1 cellular context compared by ENCODE assay signal in genomic region chr14:30855345-30856037, GRCh38.
TF ChIP-seq lines count a peak whose summit lies in the region.

No MANE protein-coding gene starts in this region.

TF ChIP-seq in HepG2, 621 proteins besides CTCF, POLR2A, EP300 and RAD21 (continued from another document):
- TF ChIP-seq, protein P1, sequence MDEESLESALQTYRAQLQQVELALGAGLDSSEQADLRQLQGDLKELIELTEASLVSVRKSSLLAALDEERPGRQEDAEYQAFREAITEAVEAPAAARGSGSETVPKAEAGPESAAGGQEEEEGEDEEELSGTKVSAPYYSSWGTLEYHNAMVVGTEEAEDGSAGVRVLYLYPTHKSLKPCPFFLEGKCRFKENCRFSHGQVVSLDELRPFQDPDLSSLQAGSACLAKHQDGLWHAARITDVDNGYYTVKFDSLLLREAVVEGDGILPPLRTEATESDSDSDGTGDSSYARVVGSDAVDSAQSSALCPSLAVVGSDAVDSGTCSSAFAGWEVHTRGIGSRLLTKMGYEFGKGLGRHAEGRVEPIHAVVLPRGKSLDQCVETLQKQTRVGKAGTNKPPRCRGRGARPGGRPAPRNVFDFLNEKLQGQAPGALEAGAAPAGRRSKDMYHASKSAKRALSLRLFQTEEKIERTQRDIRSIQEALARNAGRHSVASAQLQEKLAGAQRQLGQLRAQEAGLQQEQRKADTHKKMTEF (CRISPR knock-in tag; IDR thresholded peaks at IDR 0.05) = 0 out of 2 replicates have a peak, but pooled peaks have one; percentile 22
- TF ChIP-seq ZFP90 (CRISPR knock-in tag; IDR thresholded peaks at IDR 0.05; ENCODE audit: borderline replicate concordance) (no peak), ZNF101 (CRISPR knock-in tag; IDR thresholded peaks at IDR 0.05; ENCODE audit: borderline replicate concordance, low read depth) (no peak), ZNF10 (CRISPR knock-in tag; IDR thresholded peaks at IDR 0.05; ENCODE audit: borderline replicate concordance, low read depth) (no peak), SOX13 (IDR thresholded peaks at IDR 0.05) (no peak), SOX13 (CRISPR knock-in tag; conservative IDR thresholded peaks at IDR 0.05 in 1 of 2, IDR thresholded peaks at IDR 0.05 in 1 of 2) (0 out of 4 replicates have a peak, but pooled peaks of 1 of the 2 experiments have one; percentile 3), ZNF737 (CRISPR knock-in tag; IDR thresholded peaks at IDR 0.05; ENCODE audit: borderline replicate concordance) (0 out of 2 replicates have a peak, but pooled peaks have one; percentile 46), ZBTB26 (CRISPR knock-in tag; IDR thresholded peaks at IDR 0.05; ENCODE audit: borderline replicate concordance) (0 out of 2 replicates have a peak, but pooled peaks have one; percentile 16), MED13 (CRISPR knock-in tag; IDR thresholded peaks at IDR 0.05) (no peak), TGIF2 (CRISPR knock-in tag; IDR thresholded peaks at IDR 0.05) (no peak), ZNF225 (CRISPR knock-in tag; IDR thresholded peaks at IDR 0.05) (0 out of 2 replicates have a peak, but pooled peaks have one; percentile 35), ZNF614 (CRISPR knock-in tag; IDR thresholded peaks at IDR 0.05; ENCODE audit: borderline replicate concordance) (0 out of 2 replicates have a peak, but pooled peaks have one; percentile 36), MED1 (CRISPR knock-in tag; IDR thresholded peaks at IDR 0.05) (no peak), ZNF256 (CRISPR knock-in tag; conservative IDR thresholded peaks at IDR 0.05) (no peak), NFKBIZ (CRISPR knock-in tag; IDR thresholded peaks at IDR 0.05) (no peak), ZKSCAN5 (CRISPR knock-in tag; IDR thresholded peaks at IDR 0.05) (no peak), ZNF644 (CRISPR knock-in tag; IDR thresholded peaks at IDR 0.05; ENCODE audit: low read depth) (0 out of 2 replicates have a peak, but pooled peaks have one; percentile 42), GLI4 (CRISPR knock-in tag; IDR thresholded peaks at IDR 0.05; ENCODE audit: borderline replicate concordance) (no peak), FOXA1 (IDR thresholded peaks at IDR 0.05) (no peak), FOXA1 (CRISPR knock-in tag; IDR thresholded peaks at IDR 0.05) (peak; percentile 55; the same call in 1 of the 2 replicates), MYNN (CRISPR knock-in tag; IDR thresholded peaks at IDR 0.05; ENCODE audit: low read depth) (no peak), ZNF383 (CRISPR knock-in tag; IDR thresholded peaks at IDR 0.05; ENCODE audit: borderline replicate concordance) (no peak), ARID3A (IDR thresholded peaks at IDR 0.05; ENCODE audit: low read depth, low read length) (no peak), ZKSCAN8 (CRISPR knock-in tag; IDR thresholded peaks at IDR 0.05; ENCODE audit: borderline replicate concordance) (0 out of 2 replicates have a peak, but pooled peaks have one; percentile 32), TMF1 (CRISPR knock-in tag; IDR thresholded peaks at IDR 0.05; ENCODE audit: low read depth) (no peak), ZNF253 (CRISPR knock-in tag; IDR thresholded peaks at IDR 0.05; ENCODE audit: borderline replicate concordance) (no peak), MAFG (CRISPR knock-in tag; IDR thresholded peaks at IDR 0.05) (no peak), ZSCAN5A (CRISPR knock-in tag; IDR thresholded peaks at IDR 0.05; ENCODE audit: borderline replicate concordance) (peak; percentile 74; the same call in 1 of the 2 replicates), ZMYM3 (CRISPR knock-in tag; IDR thresholded peaks at IDR 0.05) (0 out of 2 replicates have a peak, but pooled peaks have one; percentile 19), U2AF1 (optimal IDR thresholded peaks at IDR 0.05; ENCODE audit: low read depth, low read length) (peak; percentile 38), ARID2 (CRISPR knock-in tag; IDR thresholded peaks at IDR 0.05; ENCODE audit: borderline replicate concordance) (0 out of 2 replicates have a peak, but pooled peaks have one; percentile 28), SIX4 (CRISPR knock-in tag; IDR thresholded peaks at IDR 0.05) (no peak), KDM5B (CRISPR knock-in tag; IDR thresholded peaks at IDR 0.05; ENCODE audit: borderline replicate concordance) (no peak), ZNF788 (CRISPR knock-in tag; IDR thresholded peaks at IDR 0.05; ENCODE audit: borderline replicate concordance) (no peak), NR2C2 (CRISPR knock-in tag; IDR thresholded peaks at IDR 0.05; ENCODE audit: borderline replicate concordance) (no peak), PAF1 (CRISPR knock-in tag; IDR thresholded peaks at IDR 0.05) (no peak), PLRG1 (conservative IDR thresholded peaks at IDR 0.05) (no peak), ZNF784 (CRISPR knock-in tag; IDR thresholded peaks at IDR 0.05; ENCODE audit: borderline replicate concordance) (no peak), ZNF354B (CRISPR knock-in tag; IDR thresholded peaks at IDR 0.05) (no peak), HDAC6 (IDR thresholded peaks at IDR 0.05; ENCODE audit: low read depth, low read length) (no peak), KDM2A (CRISPR knock-in tag; IDR thresholded peaks at IDR 0.05; ENCODE audit: borderline replicate concordance, low read depth) (0 out of 2 replicates have a peak, but pooled peaks have one; percentile 23), HMGXB3 (CRISPR knock-in tag; IDR thresholded peaks at IDR 0.05; ENCODE audit: borderline replicate concordance) (no peak), ZMYM4 (CRISPR knock-in tag; IDR thresholded peaks at IDR 0.05) (0 out of 2 replicates have a peak, but pooled peaks have one; percentile 30), ZNF136 (CRISPR knock-in tag; IDR thresholded peaks at IDR 0.05; ENCODE audit: low read depth) (no peak), SMAD3 (CRISPR knock-in tag; IDR thresholded peaks at IDR 0.05) (no peak), ZNF766 (CRISPR knock-in tag; IDR thresholded peaks at IDR 0.05; ENCODE audit: borderline replicate concordance) (no peak), ARHGAP35 (CRISPR knock-in tag; IDR thresholded peaks at IDR 0.05; ENCODE audit: borderline replicate concordance) (no peak)
- TF ChIP-seq, protein P2, sequence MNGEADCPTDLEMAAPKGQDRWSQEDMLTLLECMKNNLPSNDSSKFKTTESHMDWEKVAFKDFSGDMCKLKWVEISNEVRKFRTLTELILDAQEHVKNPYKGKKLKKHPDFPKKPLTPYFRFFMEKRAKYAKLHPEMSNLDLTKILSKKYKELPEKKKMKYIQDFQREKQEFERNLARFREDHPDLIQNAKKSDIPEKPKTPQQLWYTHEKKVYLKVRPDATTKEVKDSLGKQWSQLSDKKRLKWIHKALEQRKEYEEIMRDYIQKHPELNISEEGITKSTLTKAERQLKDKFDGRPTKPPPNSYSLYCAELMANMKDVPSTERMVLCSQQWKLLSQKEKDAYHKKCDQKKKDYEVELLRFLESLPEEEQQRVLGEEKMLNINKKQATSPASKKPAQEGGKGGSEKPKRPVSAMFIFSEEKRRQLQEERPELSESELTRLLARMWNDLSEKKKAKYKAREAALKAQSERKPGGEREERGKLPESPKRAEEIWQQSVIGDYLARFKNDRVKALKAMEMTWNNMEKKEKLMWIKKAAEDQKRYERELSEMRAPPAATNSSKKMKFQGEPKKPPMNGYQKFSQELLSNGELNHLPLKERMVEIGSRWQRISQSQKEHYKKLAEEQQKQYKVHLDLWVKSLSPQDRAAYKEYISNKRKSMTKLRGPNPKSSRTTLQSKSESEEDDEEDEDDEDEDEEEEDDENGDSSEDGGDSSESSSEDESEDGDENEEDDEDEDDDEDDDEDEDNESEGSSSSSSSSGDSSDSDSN (CRISPR knock-in tag; IDR thresholded peaks at IDR 0.05) = peak; percentile 14; the same call in 1 of the 2 replicates
- TF ChIP-seq, protein P3, sequence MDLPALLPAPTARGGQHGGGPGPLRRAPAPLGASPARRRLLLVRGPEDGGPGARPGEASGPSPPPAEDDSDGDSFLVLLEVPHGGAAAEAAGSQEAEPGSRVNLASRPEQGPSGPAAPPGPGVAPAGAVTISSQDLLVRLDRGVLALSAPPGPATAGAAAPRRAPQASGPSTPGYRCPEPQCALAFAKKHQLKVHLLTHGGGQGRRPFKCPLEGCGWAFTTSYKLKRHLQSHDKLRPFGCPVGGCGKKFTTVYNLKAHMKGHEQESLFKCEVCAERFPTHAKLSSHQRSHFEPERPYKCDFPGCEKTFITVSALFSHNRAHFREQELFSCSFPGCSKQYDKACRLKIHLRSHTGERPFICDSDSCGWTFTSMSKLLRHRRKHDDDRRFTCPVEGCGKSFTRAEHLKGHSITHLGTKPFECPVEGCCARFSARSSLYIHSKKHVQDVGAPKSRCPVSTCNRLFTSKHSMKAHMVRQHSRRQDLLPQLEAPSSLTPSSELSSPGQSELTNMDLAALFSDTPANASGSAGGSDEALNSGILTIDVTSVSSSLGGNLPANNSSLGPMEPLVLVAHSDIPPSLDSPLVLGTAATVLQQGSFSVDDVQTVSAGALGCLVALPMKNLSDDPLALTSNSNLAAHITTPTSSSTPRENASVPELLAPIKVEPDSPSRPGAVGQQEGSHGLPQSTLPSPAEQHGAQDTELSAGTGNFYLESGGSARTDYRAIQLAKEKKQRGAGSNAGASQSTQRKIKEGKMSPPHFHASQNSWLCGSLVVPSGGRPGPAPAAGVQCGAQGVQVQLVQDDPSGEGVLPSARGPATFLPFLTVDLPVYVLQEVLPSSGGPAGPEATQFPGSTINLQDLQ (CRISPR knock-in tag; IDR thresholded peaks at IDR 0.05) = no peak
TF ChIP-seq in HepG2: peak in this region for 16.
